22 cellular contexts compared by ENCODE assay signal in the genomic region with DNA sequence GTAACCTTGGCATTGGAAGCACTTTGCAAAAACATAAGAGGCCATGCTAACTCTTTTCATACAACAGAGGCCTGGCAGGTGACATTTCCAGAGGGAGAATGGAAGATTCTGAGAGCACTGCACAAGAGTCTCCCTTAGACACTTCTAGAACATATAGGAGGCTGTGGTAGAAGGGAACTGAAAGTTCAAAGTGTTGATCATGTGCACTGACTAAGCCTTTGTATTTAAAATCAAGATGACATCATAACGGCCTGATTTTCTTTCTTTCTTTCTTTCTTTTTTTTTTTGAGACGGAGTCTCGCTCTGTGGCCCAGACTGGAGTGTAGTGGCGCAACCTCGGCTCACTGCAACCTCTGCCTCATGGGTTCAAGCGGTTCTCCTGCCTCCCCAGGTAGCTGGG.
"Had no signal": no experiment of that assay in that cellular context is flagged by ENCODE, and none has a peak within 500 bp of the region (broad histone marks: within the 10 kb centered on the region; RNA-seq: fewer than 3 reads in every experiment).

No MANE protein-coding gene starts in this region.

- H3K4me3 Mint-ChIP-seq: activated CD4-positive, alpha-beta T cell treated with anti-CD3 and anti-CD28 coated beads, Interleukin-2, amount 10 ng/mL, durations not matched to agents 7 days and 5 days; activated CD8-positive, alpha-beta T cell treated with anti-CD3 and anti-CD28 coated beads, Interleukin-2, amount 10 ng/mL, durations not matched to agents 7 days and 5 days; activated T-helper 1 cell treated with anti-CD3 and anti-CD28 coated beads, Interleukin-12 subunit alpha, Interleukin-12 subunit beta, Interleukin-2, Interleukin-4 antibody, amounts not matched to agents 30 ng/mL and 10 ng/mL and 1 ng/mL, durations not matched to agents 14 hours and 24 hours and 36 hours; brain; immature natural killer cell; mesothelial cell of epicardium; natural killer cell; stimulated activated naive B cell treated with anti-CD40 and anti-IgM and Interleukin-4, amounts not matched to agents 10 μg/mL and 1 μg/mL and 100 μg/mL, for 72 hours; type B pancreatic cell had no signal

- H3K4me1 Mint-ChIP-seq: brain, immature natural killer cell, mesothelial cell of epicardium, natural killer cell had no signal

- H3K27me3 ChIP-seq: sigmoid colon had no signal

- DNase-seq: activated CD4-positive, alpha-beta T cell treated with anti-CD3 and anti-CD28 coated beads, Interleukin-2, amount 10 ng/mL, durations not matched to agents 7 days and 5 days; activated CD8-positive, alpha-beta T cell treated with anti-CD3 and anti-CD28 coated beads, Interleukin-2, amount 10 ng/mL, durations not matched to agents 7 days and 5 days; activated gamma-delta T cell treated with Interleukin-2 at 50 U/mL for 16 hours; aorta; effector CD4-positive, alpha-beta T cell; immature natural killer cell; kidney glomerular epithelial cell; left ventricle myocardium inferior; natural killer cell; retina; sigmoid colon; stimulated activated CD4-positive, alpha-beta T cell treated with anti-CD3 and anti-CD28 coated beads, Interleukin-15, amount 100 ng/mL, for 24 hours; stimulated activated naive B cell treated with anti-CD40 and anti-IgM and Interleukin-4, amounts not matched to agents 10 μg/mL and 1 μg/mL and 100 μg/mL, for 72 hours had no signal

- H3K4me1 ChIP-seq: left ventricle myocardium inferior, sigmoid colon had no signal

- H3K27ac ChIP-seq: left ventricle myocardium inferior, sigmoid colon, VCaP had no signal

- H3K27ac Mint-ChIP-seq: activated CD4-positive, alpha-beta T cell treated with anti-CD3 and anti-CD28 coated beads, Interleukin-2, amount 10 ng/mL, durations not matched to agents 7 days and 5 days; activated CD8-positive, alpha-beta T cell treated with anti-CD3 and anti-CD28 coated beads, Interleukin-2, amount 10 ng/mL, durations not matched to agents 7 days and 5 days; activated naive CD4-positive, alpha-beta T cell treated with anti-CD3 and anti-CD28 coated beads, Interleukin-2, amount 50 U/mL, for 72 hours; activated T-helper 1 cell treated with anti-CD3 and anti-CD28 coated beads, Interleukin-12 subunit alpha, Interleukin-12 subunit beta, Interleukin-2, Interleukin-4 antibody, amounts not matched to agents 30 ng/mL and 10 ng/mL and 1 ng/mL, durations not matched to agents 14 hours and 24 hours and 36 hours; brain; immature natural killer cell; mesothelial cell of epicardium; natural killer cell; progenitor cell of endocrine pancreas; stimulated activated naive B cell treated with anti-CD40 and anti-IgM and Interleukin-4, amounts not matched to agents 10 μg/mL and 1 μg/mL and 100 μg/mL, for 72 hours; type B pancreatic cell had no signal

- H3K9me3 ChIP-seq: left ventricle myocardium inferior, sigmoid colon had no signal

- H3K27me3 Mint-ChIP-seq: progenitor cell of endocrine pancreas, type B pancreatic cell had no signal

- H3K9me3 Mint-ChIP-seq: activated CD4-positive, alpha-beta T cell treated with anti-CD3 and anti-CD28 coated beads, Interleukin-2, amount 10 ng/mL, durations not matched to agents 7 days and 5 days; activated naive CD4-positive, alpha-beta T cell treated with anti-CD3 and anti-CD28 coated beads, Interleukin-2, amount 50 U/mL, for 72 hours; activated T-helper 1 cell treated with anti-CD3 and anti-CD28 coated beads, Interleukin-12 subunit alpha, Interleukin-12 subunit beta, Interleukin-2, Interleukin-4 antibody, amounts not matched to agents 30 ng/mL and 10 ng/mL and 1 ng/mL, durations not matched to agents 14 hours and 24 hours and 36 hours; brain; immature natural killer cell; mesothelial cell of epicardium; natural killer cell; stimulated activated naive B cell treated with anti-CD40 and anti-IgM and Interleukin-4, amounts not matched to agents 10 μg/mL and 1 μg/mL and 100 μg/mL, for 72 hours; type B pancreatic cell had no signal

- ATAC-seq: activated CD4-positive, CD25-positive, alpha-beta regulatory T cell treated with anti-CD3 and anti-CD28 coated beads, Interleukin-2, amount 50 U/mL, for 24 hours; activated CD8-positive, alpha-beta T cell treated with anti-CD3 and anti-CD28 coated beads, Interleukin-2, amount 10 ng/mL, durations not matched to agents 7 days and 5 days; activated naive CD4-positive, alpha-beta T cell treated with anti-CD3 and anti-CD28 coated beads, Interleukin-2, amount 50 U/mL, for 72 hours; natural killer cell had no signal

- H3K36me3 ChIP-seq: left ventricle myocardium inferior, sigmoid colon had no signal

- H3K4me3 ChIP-seq: left ventricle myocardium inferior, sigmoid colon, smooth muscle cell had no signal

- H3K36me3 Mint-ChIP-seq: activated naive CD4-positive, alpha-beta T cell treated with anti-CD3 and anti-CD28 coated beads, Interleukin-2, amount 50 U/mL, for 72 hours; brain; mesothelial cell of epicardium; natural killer cell; stimulated activated naive B cell treated with anti-CD40 and anti-IgM and Interleukin-4, amounts not matched to agents 10 μg/mL and 1 μg/mL and 100 μg/mL, for 72 hours; type B pancreatic cell had no signal
